ENCODE assay signal across 17 cellular contexts in the genomic region with DNA sequence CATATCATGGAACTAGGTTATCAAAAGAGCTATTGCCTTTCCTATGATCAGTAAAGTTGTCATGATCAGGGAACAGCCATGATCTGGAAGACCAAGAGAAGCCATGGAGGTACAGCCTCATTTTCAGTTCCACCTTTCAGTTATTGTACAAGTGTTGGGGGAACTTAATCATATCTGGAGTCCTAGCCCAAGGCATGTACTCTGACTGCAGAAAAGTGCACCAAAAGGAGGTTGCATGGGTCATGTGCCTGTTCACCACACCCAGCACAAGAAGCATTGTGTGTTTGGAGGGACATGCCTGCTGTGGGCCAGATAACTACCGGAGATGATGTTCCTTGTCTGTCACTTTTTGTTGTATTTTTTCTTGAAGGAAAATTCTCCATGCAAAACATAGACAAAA.
DNase-seq lines count a peak whose midpoint lies in the region; ATAC-seq and TF ChIP-seq lines count a peak whose summit lies in the region.
"Had no signal": no experiment of that assay in that cellular context is flagged by ENCODE, and none has a peak within 500 bp of the region (broad histone marks: within the 10 kb centered on the region; RNA-seq: fewer than 3 reads in every experiment).

No MANE protein-coding gene starts in this region.

- no peaks in the 10 kb centered on the region for H3K27me3 ChIP-seq in psoas muscle (ENCODE audit: insufficient read depth in 3 of 3, low read length in 2 of 3)
- no peaks in the 10 kb centered on the region for H3K27me3 ChIP-seq in suprapubic skin
- H3K27me3 ChIP-seq: BLaER1 treated with 17β-estradiol and CSF1 and Interleukin-3, amounts not matched to agents 10 nM and 100 nM; dorsolateral prefrontal cortex had no signal

- H3K27ac Mint-ChIP-seq in stimulated activated naive B cell treated with anti-CD40 and anti-IgM and Interleukin-4, amounts not matched to agents 10 μg/mL and 1 μg/mL and 100 μg/mL, for 72 hours = no peak overlapping the region
- H3K27ac Mint-ChIP-seq: activated CD8-positive, alpha-beta T cell treated with anti-CD3 and anti-CD28 coated beads, Interleukin-2, amount 10 ng/mL, durations not matched to agents 7 days and 5 days; nephron had no signal

- H3K4me3 ChIP-seq in psoas muscle (no peak overlapping the region), suprapubic skin (no peak overlapping the region)
- H3K4me3 ChIP-seq: BLaER1 treated with 17β-estradiol and CSF1 and Interleukin-3, amounts not matched to agents 10 nM and 100 nM; dorsolateral prefrontal cortex; lung had no signal

- H3K36me3 ChIP-seq in psoas muscle (ENCODE audit: insufficient read depth in 1 of 2, low read depth in 1 of 2) (no peaks in the 10 kb centered on the region), suprapubic skin (no peaks in the 10 kb centered on the region)
- H3K36me3 ChIP-seq: BLaER1 treated with 17β-estradiol and CSF1 and Interleukin-3, amounts not matched to agents 10 nM and 100 nM had no signal

- intact Hi-C loops in psoas muscle (cut with DNase I) = no loop called here

- TF ChIP-seq CTCF in psoas muscle (IDR thresholded peaks at IDR 0.05) = no peak
- no peak for TF ChIP-seq CTCF in suprapubic skin (IDR thresholded peaks at IDR 0.05)

- peaks cover 0 to 2% of the 10 kb centered on the region in 2 donors for H3K9me3 Mint-ChIP-seq in stimulated activated naive B cell treated with anti-CD40 and anti-IgM and Interleukin-4, amounts not matched to agents 10 μg/mL and 1 μg/mL and 100 μg/mL, for 72 hours
- H3K9me3 Mint-ChIP-seq: nephron had no signal

- no peak for TF ChIP-seq POLR2A in suprapubic skin (IDR thresholded peaks at IDR 0.05)

- WGBS in psoas muscle, 3 donors = 55 to 93% (median 83%) methylated on average over 1 of the region's 1 CpG
- 71% methylated on average over 1 of the region's 1 CpG for WGBS in suprapubic skin

- H3K27me3 Mint-ChIP-seq in stimulated activated naive B cell treated with anti-CD40 and anti-IgM and Interleukin-4, amounts not matched to agents 10 μg/mL and 1 μg/mL and 100 μg/mL, for 72 hours = no peaks in the 10 kb centered on the region

- peaks cover 17 to 28% of the 10 kb centered on the region in 2 donors for H3K4me1 Mint-ChIP-seq in stimulated activated naive B cell treated with anti-CD40 and anti-IgM and Interleukin-4, amounts not matched to agents 10 μg/mL and 1 μg/mL and 100 μg/mL, for 72 hours
- H3K4me1 Mint-ChIP-seq: nephron had no signal

- no peak overlapping the region for H3K4me3 Mint-ChIP-seq in stimulated activated naive B cell treated with anti-CD40 and anti-IgM and Interleukin-4, amounts not matched to agents 10 μg/mL and 1 μg/mL and 100 μg/mL, for 72 hours
- H3K4me3 Mint-ChIP-seq: activated CD8-positive, alpha-beta T cell treated with anti-CD3 and anti-CD28 coated beads, Interleukin-2, amount 10 ng/mL, durations not matched to agents 7 days and 5 days; nephron had no signal

- peak; percentile 9 for DNase-seq in stimulated activated naive B cell treated with anti-CD40 and anti-IgM and Interleukin-4, amounts not matched to agents 10 μg/mL and 1 μg/mL and 100 μg/mL, for 72 hours
- DNase-seq in psoas muscle (no peak), activated T-cell treated with anti-CD3 and anti-CD28 coated beads for 4 hours (no peak), suprapubic skin (ENCODE audit: low spot score in 2 of 2) (no peak)
- DNase-seq: activated CD8-positive, alpha-beta T cell treated with anti-CD3 and anti-CD28 coated beads, Interleukin-2, amount 10 ng/mL, durations not matched to agents 7 days and 5 days; DMS79 treated with DMSO at 0.1 percent for 48 hours; dorsolateral prefrontal cortex; H7; Karpas-422; NCI-H187 had no signal

- H3K27ac ChIP-seq in psoas muscle (no peak overlapping the region), suprapubic skin (no peak overlapping the region)
- H3K27ac ChIP-seq: BLaER1 treated with 17β-estradiol and CSF1 and Interleukin-3, amounts not matched to agents 10 nM and 100 nM; dorsolateral prefrontal cortex had no signal

- no peak for TF ChIP-seq EP300 in suprapubic skin (IDR thresholded peaks at IDR 0.05)

- H3K9me3 ChIP-seq in psoas muscle (no peaks in the 10 kb centered on the region), suprapubic skin (no peaks in the 10 kb centered on the region)

- H3K4me1 ChIP-seq in psoas muscle (no peaks in the 10 kb centered on the region), suprapubic skin (peaks cover 17% of the 10 kb centered on the region)

- peaks cover 0 to 3% of the 10 kb centered on the region in 2 donors for H3K36me3 Mint-ChIP-seq in stimulated activated naive B cell treated with anti-CD40 and anti-IgM and Interleukin-4, amounts not matched to agents 10 μg/mL and 1 μg/mL and 100 μg/mL, for 72 hours

- ATAC-seq in GM19043 (IDR thresholded peaks at IDR 0.05; ENCODE audit: low read depth, unreplicated experiment) (peak; percentile 56), GM21825 (IDR thresholded peaks at IDR 0.05; ENCODE audit: unreplicated experiment) (peak; percentile 51), HG03378 (IDR thresholded peaks at IDR 0.05; ENCODE audit: unreplicated experiment) (peak; percentile 53), psoas muscle (no peak)
- peak; percentile 78 to 83 for ATAC-seq in stimulated activated naive B cell treated with anti-CD40 and anti-IgM and Interleukin-4, amounts not matched to agents 10 μg/mL and 1 μg/mL and 100 μg/mL, for 72 hours (replicated peaks)
- ATAC-seq: activated CD8-positive, alpha-beta T cell treated with anti-CD3 and anti-CD28 coated beads, Interleukin-2, amount 10 ng/mL, durations not matched to agents 7 days and 5 days; Right ventricle myocardium inferior had no signal

Comparison
In these comparisons a context has a peak if more than half of its experiments do, and no peak if none do; other contexts are left out.
1. ATAC-seq: peak in GM19043 (single experiment), GM21825 (single experiment), HG03378 (single experiment) and stimulated activated naive B cell treated with anti-CD40 and anti-IgM and Interleukin-4, amounts not matched to agents 10 μg/mL and 1 μg/mL and 100 μg/mL, for 72 hours (2 of 2); none in psoas muscle (0 of 4).